Comparison of ENCODE assay signal across 8 cellular contexts in genomic region chr14:59189822-59190368, GRCh38. TPM values are rescaled to one million over a fixed set of nuclear protein-coding genes. Genes with fewer than 3 reads are reported as not detected.
DNase-seq lines count a peak whose midpoint lies in the region; ATAC-seq and TF ChIP-seq lines count a peak whose summit lies in the region.

No MANE protein-coding gene starts in this region.

- H3K27ac ChIP-seq in C4-2B: peak overlapping the region; percentile 80

- POLR2A ChIA-PET in activated CD8-positive, alpha-beta T cell treated with anti-CD3 and anti-CD28 coated beads, Interleukin-2, amount 10 ng/mL, durations not matched to agents 7 days and 5 days (lab: Charles Lee): interaction anchor here (0.7 to 2.7 kb wide), 3 partner anchors 47 to 762 kb away, joined by 4 to 7 read pairs (median 5); partner anchors contain the start of genes JKAMP, KIAA0586, L3HYPDH and TIMM9

- no peak for TF ChIP-seq CTCF in C4-2B (conservative IDR thresholded peaks at IDR 0.05)

- no peaks in the 10 kb centered on the region for H3K9me3 Mint-ChIP-seq in activated CD8-positive, alpha-beta T cell treated with anti-CD3 and anti-CD28 coated beads, Interleukin-2, amount 10 ng/mL, durations not matched to agents 7 days and 5 days (ENCODE audit: insufficient read depth)

- peaks cover 27% of the 10 kb centered on the region for H3K4me1 Mint-ChIP-seq in activated CD8-positive, alpha-beta T cell treated with anti-CD3 and anti-CD28 coated beads, Interleukin-2, amount 10 ng/mL, durations not matched to agents 7 days and 5 days (ENCODE audit: low read depth)

- peaks cover 15% of the 10 kb centered on the region for H3K27me3 Mint-ChIP-seq in activated CD8-positive, alpha-beta T cell treated with anti-CD3 and anti-CD28 coated beads, Interleukin-2, amount 10 ng/mL, durations not matched to agents 7 days and 5 days (ENCODE audit: low read depth)

- ATAC-seq in GM19397 (IDR thresholded peaks at IDR 0.05; ENCODE audit: unreplicated experiment) (peak; percentile 47), HG03558 (IDR thresholded peaks at IDR 0.05; ENCODE audit: extremely low read depth, unreplicated experiment) (peak; percentile 27)
- ATAC-seq in activated CD8-positive, alpha-beta T cell treated with anti-CD3 and anti-CD28 coated beads, Interleukin-2, amount 10 ng/mL, durations not matched to agents 7 days and 5 days: peak; percentile 43

- H3K36me3 Mint-ChIP-seq in activated CD8-positive, alpha-beta T cell treated with anti-CD3 and anti-CD28 coated beads, Interleukin-2, amount 10 ng/mL, durations not matched to agents 7 days and 5 days (ENCODE audit: low read depth): no peaks in the 10 kb centered on the region

- CTCF ChIA-PET in activated CD8-positive, alpha-beta T cell treated with anti-CD3 and anti-CD28 coated beads, Interleukin-2, amount 10 ng/mL, durations not matched to agents 7 days and 5 days (lab: Charles Lee): interaction anchor here (0.7 to 1.9 kb wide), 8 partner anchors 9 to 317 kb away, joined by 3 to 7 read pairs (median 4); partner anchors contain the start of genes JKAMP and L3HYPDH

- peak overlapping the region; percentile 84 for H3K27ac Mint-ChIP-seq in activated CD8-positive, alpha-beta T cell treated with anti-CD3 and anti-CD28 coated beads, Interleukin-2, amount 10 ng/mL, durations not matched to agents 7 days and 5 days

- DNase-seq in NCI-H774 (lab: John Stamatoyannopoulos, UW) (peak; percentile 54), medulla oblongata (ENCODE audit: extremely low spot score) (peak; percentile 82)
- DNase-seq in activated CD8-positive, alpha-beta T cell treated with anti-CD3 and anti-CD28 coated beads, Interleukin-2, amount 10 ng/mL, durations not matched to agents 7 days and 5 days: peak; percentile 90
- DNase-seq in effector CD8-positive, alpha-beta T cell (lab: John Stamatoyannopoulos, UW): peak; percentile 65
- DNase-seq in stimulated activated CD4-positive, alpha-beta T cell treated with anti-CD3 and anti-CD28 coated beads, TNF-alpha, amount 100 ng/mL, for 4 hours (ENCODE audit: low read depth in 3 of 3): peak; percentile 7 to 40 (median 23)

- H3K4me3 Mint-ChIP-seq in activated CD8-positive, alpha-beta T cell treated with anti-CD3 and anti-CD28 coated beads, Interleukin-2, amount 10 ng/mL, durations not matched to agents 7 days and 5 days: peak overlapping the region; percentile 94

RNA-seq across cellular contexts. Expression of gene DAAM1, which starts 1.4 kb away (rescaled TPM):
- 10 to 100 TPM; 20.4 to 24.9 TPM for total RNA-seq in activated CD8-positive, alpha-beta T cell treated with anti-CD3 and anti-CD28 coated beads, Interleukin-2, amount 10 ng/mL, durations not matched to agents 7 days and 5 days

Comparison
In these comparisons a context has a peak if more than half of its experiments do, and no peak if none do; other contexts are left out.
1. Peak in every context shown above with its lines: DNase-seq, ATAC-seq and H3K27ac ChIP-seq.
2. DNase-seq: peak in every context shown above with its lines; median percentile 90 in activated CD8-positive, alpha-beta T cell treated with anti-CD3 and anti-CD28 coated beads, Interleukin-2, amount 10 ng/mL, durations not matched to agents 7 days and 5 days; 82 in medulla oblongata; 65 in effector CD8-positive, alpha-beta T cell; 54 in NCI-H774; 23 in stimulated activated CD4-positive, alpha-beta T cell treated with anti-CD3 and anti-CD28 coated beads, TNF-alpha, amount 100 ng/mL, for 4 hours.